Comparison of ENCODE assay signal across 19 cellular contexts in genomic region chr1:205936316-205936715, GRCh38. TPM values are rescaled to one million over a fixed set of nuclear protein-coding genes. Genes with fewer than 3 reads are reported as not detected.
DNase-seq lines count a peak whose midpoint lies in the region; ATAC-seq, FAIRE-seq and TF ChIP-seq lines count a peak whose summit lies in the region.
"Had no signal": no experiment of that assay in that cellular context is flagged by ENCODE, and none has a peak within 500 bp of the region (broad histone marks: within the 10 kb centered on the region; RNA-seq: fewer than 3 reads in every experiment).

No MANE protein-coding gene starts in this region.

- H3K9me3 ChIP-seq in IMR-90 (ENCODE audit: control insufficient read depth, insufficient read depth, low read length), result no peaks in the 10 kb centered on the region
- no peaks in the 10 kb centered on the region for H3K9me3 ChIP-seq in lung (ENCODE audit: control insufficient read depth in 2 of 2, insufficient read depth in 1 of 2, low read length in 1 of 2)
- H3K9me3 ChIP-seq in thyroid gland, result no peaks in the 10 kb centered on the region
- H3K9me3 ChIP-seq: SK-N-SH had no signal

- H3K4me1 ChIP-seq in IMR-90 (ENCODE audit: control insufficient read depth, insufficient read depth, low read length) (peaks cover 7% of the 10 kb centered on the region), lung (ENCODE audit: control insufficient read depth in 2 of 2, insufficient read depth in 2 of 2, low read length in 2 of 2) (peaks cover 0 to 16% of the 10 kb centered on the region in 2 donors), thyroid gland (peaks cover 35 to 44% of the 10 kb centered on the region in 2 donors)

- H4K20me1 ChIP-seq in IMR-90 (ENCODE audit: insufficient read depth, low read length), result no peaks in the 10 kb centered on the region

- no peak overlapping the region for H3K18ac ChIP-seq in IMR-90 (ENCODE audit: low read depth, low read length)

- H3K4ac ChIP-seq in IMR-90 (ENCODE audit: low read depth, low read length), result peak overlapping the region; percentile 32; the same call in 1 of the 2 replicates

- H4K8ac ChIP-seq in IMR-90 (ENCODE audit: low read depth in 2 of 2, low read length in 2 of 2), result no peak overlapping the region

- POLR2A ChIA-PET in IMR-90 (lab: Charles Lee; ENCODE audit: unreplicated experiment), result no interaction called here

- peak overlapping the region; percentile 62 for H2BK20ac ChIP-seq in IMR-90 (ENCODE audit: low read depth, low read length)

- H3K56ac ChIP-seq in IMR-90 (ENCODE audit: extremely low read depth, insufficient read depth, low read length), result no peak overlapping the region

- H3K4me1 Mint-ChIP-seq in type B pancreatic cell (ENCODE audit: unreplicated experiment), result peaks cover 27% of the 10 kb centered on the region

- H3K27me3 ChIP-seq in IMR-90 (ENCODE audit: control insufficient read depth, insufficient read depth, low read length) (peaks cover 15% of the 10 kb centered on the region), bronchial epithelial cell (ENCODE audit: control insufficient read depth, insufficient read depth, low read length) (peaks cover 8% of the 10 kb centered on the region), lung (ENCODE audit: control insufficient read depth, insufficient read depth) (no peaks in the 10 kb centered on the region), thyroid gland (no peaks in the 10 kb centered on the region)

- H3K36me3 ChIP-seq in IMR-90 (ENCODE audit: control insufficient read depth, insufficient read depth, low read length) (no peaks in the 10 kb centered on the region), bronchial epithelial cell (ENCODE audit: control insufficient read depth, insufficient read depth, low read length) (no peaks in the 10 kb centered on the region), lung (ENCODE audit: control insufficient read depth in 2 of 2, insufficient read depth in 2 of 2, low read length in 2 of 2) (no peaks in the 10 kb centered on the region), thyroid gland (no peaks in the 10 kb centered on the region)

- H3K27ac ChIP-seq in IMR-90 (ENCODE audit: insufficient read depth, low read length) (no peak overlapping the region), lung (ENCODE audit: low read depth in 1 of 2, low read length in 1 of 2) (peak overlapping the region in 1 of 2 donors; percentile 79), thyroid gland (peak overlapping the region in 2 of 3 donors; percentile 82 to 89)

- H2BK5ac ChIP-seq in IMR-90 (ENCODE audit: low read depth, low read length, poor library complexity, severe bottlenecking), result no peak overlapping the region

- no peak overlapping the region for H3K27ac Mint-ChIP-seq in type B pancreatic cell

- CTCF ChIA-PET in IMR-90 (lab: Yijun Ruan, JAX), result no interaction called here

- H3K4me2 ChIP-seq in IMR-90 (ENCODE audit: low read depth, low read length), result no peak overlapping the region
- H3K4me2 ChIP-seq: SK-N-SH had no signal

- H2BK120ac ChIP-seq in IMR-90 (ENCODE audit: low read depth, low read length), result peak overlapping the region; percentile 30; the same call in 1 of the 2 replicates

- no peak for TF ChIP-seq RAD21 in IMR-90 (IDR thresholded peaks at IDR 0.05; ENCODE audit: low read length)

- no peak overlapping the region for H3K14ac ChIP-seq in IMR-90 (replicated peaks; ENCODE audit: low read depth, low read length)

- ATAC-seq in IMR-90 (ENCODE audit: low read depth), result no peak
- ATAC-seq in lung (ENCODE audit: insufficient read depth, low FRiP score), result no peak

- BruUV-seq in IMR-90 (replicated peaks; lab: Mats Ljungman, UMichigan), result no TSS peak

- no peak for FAIRE-seq in bronchial epithelial cell (lab: Jason Lieb, UNC)

- peak overlapping the region; percentile 41; the same call in 1 of the 2 replicates for H4K91ac ChIP-seq in IMR-90 (ENCODE audit: insufficient read depth, low read depth, low read length)

- H2BK15ac ChIP-seq in IMR-90 (ENCODE audit: low read depth, low read length), result peak overlapping the region; percentile 1; the same call in 1 of the 3 replicates

- TF ChIP-seq CTCF in IMR-90 (conservative IDR thresholded peaks at IDR 0.05; ENCODE audit: low read depth, low read length) (no peak), bronchial epithelial cell (IDR thresholded peaks at IDR 0.05; ENCODE audit: insufficient read depth, low read length, severe bottlenecking) (no peak), lung (IDR thresholded peaks at IDR 0.05; ENCODE audit: control extremely low read depth, extremely low read depth) (no peak), thyroid gland (IDR thresholded peaks at IDR 0.05) (no peak), type B pancreatic cell (conservative IDR thresholded peaks at IDR 0.05) (no peak)

- no peak overlapping the region for H3K4me3 Mint-ChIP-seq in type B pancreatic cell
- H3K4me3 Mint-ChIP-seq: CD14-positive monocyte had no signal

- dilution Hi-C loops in IMR-90 (cut with HindIII; ENCODE audit: low sequenced_read_pairs, unreplicated experiment), result no loop called here

- H2AK9ac ChIP-seq in IMR-90 (replicated peaks; ENCODE audit: low read depth, low read length, poor library complexity), result no peak overlapping the region

- H2AK5ac ChIP-seq in IMR-90 (ENCODE audit: low read depth, low read length), result peak overlapping the region; percentile 33; the same call in 1 of the 2 replicates

- H2AFZ ChIP-seq in IMR-90 (replicated peaks; ENCODE audit: low read length, poor library complexity), result no peak overlapping the region

- no peak overlapping the region for H3K23ac ChIP-seq in IMR-90 (ENCODE audit: low read depth, low read length)

- no peaks in the 10 kb centered on the region for H3K36me3 Mint-ChIP-seq in type B pancreatic cell
- H3K36me3 Mint-ChIP-seq: CD14-positive monocyte had no signal

- H3K9me3 Mint-ChIP-seq in type B pancreatic cell, result no peaks in the 10 kb centered on the region

- WGBS in IMR-90 (ENCODE audit: extremely low coverage in 2 of 2, insufficient read length in 1 of 2), 2 experiments, result no CpG with 5 or more reads among the region's 6 CpGs
- 62 to 63% methylated on average over 6 of the region's 6 CpGs for WGBS in lung, 2 donors
- 71 to 82% methylated on average over 6 of the region's 6 CpGs for WGBS in thyroid gland, 2 donors

- no peak for TF ChIP-seq POLR2A in IMR-90 (IDR thresholded peaks at IDR 0.05; ENCODE audit: low read depth, low read length)
- no peak for TF ChIP-seq POLR2A in thyroid gland (IDR thresholded peaks at IDR 0.05)

- H3K4me3 ChIP-seq in IMR-90 (ENCODE audit: insufficient read depth, low read depth, low read length) (no peak overlapping the region), bronchial epithelial cell (ENCODE audit: low read depth, low read length) (no peak overlapping the region), lung (no peak overlapping the region), thyroid gland (replicated peaks in 1 of 3) (no peak overlapping the region)

- DNase-seq in IMR-90 (no peak), bronchial epithelial cell (ENCODE audit: low read depth) (peak; percentile 33), lung (ENCODE audit: low spot score) (peak; percentile 63), thyroid gland (no peak), AG08395 (ENCODE audit: low spot score) (no peak), NCI-H2107 (lab: John Stamatoyannopoulos, UW) (no peak), type B pancreatic cell (ENCODE audit: extremely low spot score, unreplicated experiment) (no peak)
- DNase-seq: DMS79 treated with DMSO at 0.1 percent for 48 hours, H7, Kasumi-1, MM.1S, NCI-H1092, NCI-H2081, NCI-H510A, NCI-H774, RPMI8226, SHP77 treated with DMSO at 0.1 percent for 48 hours, SK-N-SH had no signal

- peaks cover 5% of the 10 kb centered on the region; the same call in 1 of the 2 replicates for H3K9me1 ChIP-seq in IMR-90 (ENCODE audit: insufficient read depth, low read length)

- no peak overlapping the region for H4K5ac ChIP-seq in IMR-90 (ENCODE audit: low read depth, low read length)

- no peak overlapping the region for H3K9ac ChIP-seq in IMR-90 (ENCODE audit: low read depth, low read length)
- H3K9ac ChIP-seq: SK-N-SH had no signal

- intact Hi-C loops in IMR-90 (cut with micrococcal nuclease), result no loop called here
- intact Hi-C loops in thyroid gland (cut with DNase I), result no loop called here

- no peaks in the 10 kb centered on the region for H3K79me1 ChIP-seq in IMR-90 (ENCODE audit: low read depth in 1 of 2, low read length in 2 of 2)

- H3K27me3 Mint-ChIP-seq in type B pancreatic cell, result peaks cover 25% of the 10 kb centered on the region

- in situ Hi-C loops in IMR-90 (cut with MboI; ENCODE audit: low sequenced_read_pairs), result no loop called here

TF ChIP-seq in IMR-90, 13 proteins besides CTCF, POLR2A, EP300 and RAD21 (continues in another document):
- TF ChIP-seq USF2 (IDR thresholded peaks at IDR 0.05; ENCODE audit: low read depth, low read length) (no peak), BHLHE40 (IDR thresholded peaks at IDR 0.05; ENCODE audit: low read depth, low read length) (no peak), RCOR1 (IDR thresholded peaks at IDR 0.05; ENCODE audit: insufficient replicate concordance, low read length) (no peak), FOS (IDR thresholded peaks at IDR 0.05; ENCODE audit: low read depth, low read length) (no peak), RFX5 (IDR thresholded peaks at IDR 0.05; ENCODE audit: low read depth, low read length) (no peak), MAFK (IDR thresholded peaks at IDR 0.05; ENCODE audit: low read depth, low read length) (no peak), MXI1 (IDR thresholded peaks at IDR 0.05; ENCODE audit: borderline replicate concordance, low read depth, low read length) (no peak), NFE2L2 (IDR thresholded peaks at IDR 0.05; ENCODE audit: low read depth, low read length) (no peak)

RNA-seq across cellular contexts. Expression of gene SLC26A9, which starts 6.9 kb away (rescaled TPM):
- under 0.01 TPM in 1 of 2 replicates, not detected in the other for total RNA-seq in IMR-90 (2012; rRNA removed)
- not detected in 2 replicates for polyA plus RNA-seq in IMR-90 (2012; rRNA removed)
- polyA plus RNA-seq in IMR-90 (2012; cell fraction: cytosol; rRNA removed), result not detected in 2 replicates
- 0.01 and 0.03 TPM in 2 replicates for polyA plus RNA-seq in IMR-90 (2012; cell fraction: nucleus; rRNA removed; ENCODE audit: low replicate concordance)
- 0.26 TPM in 1 of 2 replicates, not detected in the other for total RNA-seq in bronchial epithelial cell
- 10 to 100 TPM in 1 of 2 donors, under 1 TPM in 1; 0.14 to 30.3 TPM for total RNA-seq in lung
- polyA plus RNA-seq in lung, result 10 to 100 TPM; 14.2 to 17.3 TPM
- total RNA-seq in thyroid gland, result 1 to 10 TPM; 1.6 to 4.8 (median 3.3) TPM
- 0.45 and 2.5 TPM in 2 replicates for total RNA-seq in type B pancreatic cell (ENCODE audit: low replicate concordance)
- total RNA-seq: H7 had no signal
- polyA plus RNA-seq: CD14-positive monocyte, SK-N-SH had no signal

Comparison
In these comparisons a context has a peak if more than half of its experiments do, and no peak if none do; other contexts are left out.
1. DNase-seq: peak in bronchial epithelial cell (single experiment) and lung (single experiment); none in IMR-90 (single experiment), thyroid gland (0 of 2), AG08395 (single experiment), NCI-H2107 (single experiment) and type B pancreatic cell (single experiment).